10 cellular contexts compared by ENCODE assay signal in the genomic region with DNA sequence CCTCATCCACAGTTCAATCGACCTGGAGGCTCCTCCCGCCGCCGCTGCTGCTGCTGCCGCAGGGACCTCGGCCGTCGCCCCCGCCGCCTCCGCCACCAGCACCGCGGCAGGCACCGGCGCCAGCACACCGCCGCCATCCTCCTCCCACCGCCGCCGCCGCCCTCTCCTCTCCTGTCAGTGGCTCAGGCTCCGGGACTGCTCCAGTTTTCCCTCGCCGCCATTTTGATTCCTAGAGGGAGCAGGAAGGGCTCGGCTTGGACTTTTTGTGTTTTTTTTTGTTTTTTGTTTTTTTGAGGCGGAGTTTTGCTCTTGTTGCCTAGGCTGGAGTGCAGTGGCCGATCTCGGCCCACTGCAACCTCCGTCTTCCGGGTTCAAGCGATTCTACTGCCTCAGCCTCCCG. TPM values are rescaled to one million over a fixed set of nuclear protein-coding genes. Genes with fewer than 3 reads are reported as not detected.
DNase-seq lines count a peak whose midpoint lies in the region; TF ChIP-seq lines count a peak whose summit lies in the region.
"Had no signal": no experiment of that assay in that cellular context is flagged by ENCODE, and none has a peak within 500 bp of the region (broad histone marks: within the 10 kb centered on the region; RNA-seq: fewer than 3 reads in every experiment).

No MANE protein-coding gene starts in this region.

- H3K9me3 ChIP-seq in fibroblast of lung (ENCODE audit: control insufficient read depth, insufficient read depth, low read depth, low read length) = no peaks in the 10 kb centered on the region
- H3K9me3 ChIP-seq: upper lobe of right lung had no signal

- no peaks in the 10 kb centered on the region for H3K27me3 ChIP-seq in fibroblast of lung (ENCODE audit: control insufficient read depth, insufficient read depth, low read length)
- H3K27me3 ChIP-seq: upper lobe of right lung had no signal

- H3K4me3 ChIP-seq in fibroblast of lung (replicated peaks in 1 of 4; ENCODE audit: control extremely low read depth in 1 of 4, insufficient read depth in 1 of 4, low read depth in 3 of 4, low read length in 4 of 4) = peak overlapping the region in 1 of 4 experiments; percentile 27
- H3K4me3 ChIP-seq: upper lobe of right lung had no signal

- peaks cover 7% of the 10 kb centered on the region for H3K79me2 ChIP-seq in fibroblast of lung (ENCODE audit: control insufficient read depth, insufficient read depth, low read length)

- DNase-seq in DMS 273 (lab: John Stamatoyannopoulos, UW; ENCODE audit: unreplicated experiment) (peak; percentile 50), DMS 273 treated with DMSO at 0.1 percent for 48 hours (lab: John Stamatoyannopoulos, UW) (no peak), fibroblast of lung (ENCODE audit: low read depth in 2 of 2) (no peak), NCI-H2171 (lab: John Stamatoyannopoulos, UW) (no peak), iPS-NIHi11 (ENCODE audit: low spot score) (no peak), RPMI8226 (no peak)
- peak; percentile 7 to 8 for DNase-seq in activated CD4-positive, alpha-beta T cell treated with anti-CD3 and anti-CD28 coated beads, Interleukin-2, amount 50 U/mL, for 48 hours
- DNase-seq in stimulated activated CD4-positive, alpha-beta T cell treated with anti-CD3 and anti-CD28 coated beads, Interleukin-4, amount 100 ng/mL, for 24 hours = peak; percentile 11
- DNase-seq: upper lobe of right lung had no signal

- no peak for TF ChIP-seq CTCF in fibroblast of lung (conservative IDR thresholded peaks at IDR 0.05 in 1 of 2, IDR thresholded peaks at IDR 0.05 in 1 of 2; ENCODE audit: low read depth in 1 of 2, low read length in 2 of 2)

- H2AFZ ChIP-seq in fibroblast of lung (ENCODE audit: low read length) = peak overlapping the region; percentile 55

- H3K9ac ChIP-seq in fibroblast of lung (ENCODE audit: insufficient read depth, low read length) = peak overlapping the region; percentile 7

- H4K20me1 ChIP-seq in fibroblast of lung (ENCODE audit: control insufficient read depth, extremely low read depth, insufficient read depth, low read length) = no peaks in the 10 kb centered on the region

- no peaks in the 10 kb centered on the region for H3K36me3 ChIP-seq in fibroblast of lung (ENCODE audit: control insufficient read depth, insufficient read depth, low read length)
- H3K36me3 ChIP-seq: upper lobe of right lung had no signal

- H3K4me2 ChIP-seq in fibroblast of lung (ENCODE audit: extremely low read depth, insufficient read depth, low read length) = no peak overlapping the region

- peaks cover 5% of the 10 kb centered on the region for H3K4me1 ChIP-seq in fibroblast of lung (ENCODE audit: control insufficient read depth, extremely low read depth, insufficient read depth, low read length)

- H3K27ac ChIP-seq in fibroblast of lung (ENCODE audit: insufficient read depth, low read length) = no peak overlapping the region
- H3K27ac ChIP-seq: 22Rv1, upper lobe of right lung had no signal

RNA-seq across cellular contexts. Expression of a gene that starts 3.0 kb away (rescaled TPM):
- 0.51 and 0.83 TPM in 2 replicates for total RNA-seq in fibroblast of lung
- 3.1 and 10.4 TPM in 2 replicates for polyA plus RNA-seq in fibroblast of lung
- polyA plus RNA-seq in fibroblast of lung (2012) = 3.4 and 8.6 TPM in 2 replicates
- polyA minus RNA-seq in fibroblast of lung (ENCODE audit: low replicate concordance) = 4.0 and 6.7 TPM in 2 replicates

RNA-seq across cellular contexts. Expression of a gene that starts 58.4 kb away (rescaled TPM):
- total RNA-seq in fibroblast of lung = 99.6 and 156 TPM in 2 replicates
- 82.9 and 139 TPM in 2 replicates for polyA plus RNA-seq in fibroblast of lung
- 133 and 178 TPM in 2 replicates for polyA plus RNA-seq in fibroblast of lung (2012)
- 41.9 and 63.1 TPM in 2 replicates for polyA minus RNA-seq in fibroblast of lung (ENCODE audit: low replicate concordance)

Comparison
In these comparisons a context has a peak if more than half of its experiments do, and no peak if none do; other contexts are left out.
1. DNase-seq: peak in DMS 273 (single experiment), activated CD4-positive, alpha-beta T cell treated with anti-CD3 and anti-CD28 coated beads, Interleukin-2, amount 50 U/mL, for 48 hours (2 of 2) and stimulated activated CD4-positive, alpha-beta T cell treated with anti-CD3 and anti-CD28 coated beads, Interleukin-4, amount 100 ng/mL, for 24 hours (single experiment); none in DMS 273 treated with DMSO at 0.1 percent for 48 hours (single experiment), fibroblast of lung (0 of 2), NCI-H2171 (single experiment), iPS-NIHi11 (single experiment) and RPMI8226 (single experiment).